ENCODE assay signal across 8 cellular contexts in the genomic region with DNA sequence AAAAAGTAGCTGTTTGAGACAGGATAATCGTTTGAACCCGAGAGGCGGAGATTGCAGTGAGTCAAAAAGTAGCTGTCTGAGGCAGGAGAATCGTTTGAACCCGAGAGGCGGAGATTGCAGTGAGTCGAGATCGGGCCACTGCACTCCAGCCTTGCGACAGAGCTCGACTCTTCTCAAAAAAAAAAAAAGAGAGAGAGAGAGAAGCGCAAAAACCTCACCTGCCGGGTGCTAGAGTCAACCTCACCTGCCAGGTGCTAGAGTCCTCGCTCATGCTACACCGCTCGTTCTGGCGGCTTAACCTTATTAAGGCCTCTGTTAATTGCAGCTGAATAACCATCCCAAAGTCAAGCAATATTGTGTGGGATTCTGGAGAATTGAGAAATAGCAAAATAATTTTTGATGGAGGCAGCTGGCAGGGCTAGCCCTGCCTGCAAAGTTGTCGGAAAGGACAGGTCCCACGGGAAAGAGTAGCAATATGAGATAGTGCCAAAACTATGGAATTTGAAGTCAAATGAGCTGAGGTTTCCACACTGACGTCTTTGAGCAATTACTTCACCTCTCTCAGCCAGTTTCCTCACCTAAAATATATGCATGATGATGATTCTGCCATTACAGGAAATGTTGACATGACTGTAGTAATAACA. TPM values are rescaled to one million over a fixed set of nuclear protein-coding genes. Genes with fewer than 3 reads are reported as not detected.
A peak's percentile ranks its signal among the peaks of the same experiment; 100 is the strongest.
DNase-seq lines count a peak whose midpoint lies in the region; ATAC-seq and TF ChIP-seq lines count a peak whose summit lies in the region.

No MANE protein-coding gene starts in this region.

- ATAC-seq in GM21737 (IDR thresholded peaks at IDR 0.05; ENCODE audit: unreplicated experiment), result no peak

- H3K9me3 Mint-ChIP-seq in IgD-negative memory B cell (no peaks in the 10 kb centered on the region), MCF 10A (ENCODE audit: unreplicated experiment) (no peaks in the 10 kb centered on the region)

- H3K36me3 ChIP-seq in BJ (ENCODE audit: control insufficient read depth, insufficient read depth, low read length), result no peaks in the 10 kb centered on the region
- no peaks in the 10 kb centered on the region for H3K36me3 ChIP-seq in muscle layer of colon (ENCODE audit: insufficient read depth, low read length)

- intact Hi-C loops in MCF 10A (cut with micrococcal nuclease), result loop anchor here (2.0 kb wide), 1 partner anchor 26 kb away; a partner anchor contains a TSS

- H3K27ac ChIP-seq in muscle layer of colon (ENCODE audit: low read depth, low read length), result peak overlapping the region; percentile 38

- H3K27ac Mint-ChIP-seq in IgD-negative memory B cell, result peak overlapping the region; percentile 61 to 94 (median 81)
- peak overlapping the region; percentile 96 for H3K27ac Mint-ChIP-seq in MCF 10A (ENCODE audit: low read depth, unreplicated experiment)

- H3K4me3 Mint-ChIP-seq in IgD-negative memory B cell, result peak overlapping the region; percentile 88 to 98 (median 93)
- peak overlapping the region; percentile 67 for H3K4me3 Mint-ChIP-seq in MCF 10A (ENCODE audit: unreplicated experiment)

- TF ChIP-seq CTCF in BJ (IDR thresholded peaks at IDR 0.05; ENCODE audit: insufficient read depth, low read depth, low read length), result no peak
- no peak for TF ChIP-seq CTCF in MCF 10A (IDR thresholded peaks at IDR 0.05; ENCODE audit: unreplicated experiment)
- no peak for TF ChIP-seq CTCF in GM13976 (IDR thresholded peaks at IDR 0.05; ENCODE audit: borderline replicate concordance, control extremely low read depth, extremely low read depth, insufficient read depth, missing control alignments)

- no peaks in the 10 kb centered on the region for H3K9me3 ChIP-seq in muscle layer of colon (ENCODE audit: low read length)

- peak overlapping the region; percentile 46 for H3K9ac ChIP-seq in muscle layer of colon (ENCODE audit: low read length)

- CTCF ChIA-PET in BJ (lab: Yijun Ruan, JAX) (interaction anchor here (1.4 to 1.6 kb wide), 2 partner anchors 10 kb away, joined by 4 to 5 read pairs; no protein-coding TSS in a partner anchor), MCF 10A (lab: Yijun Ruan, JAX) (interaction anchor here (0.9 kb wide), 1 partner anchor 783 kb away, joined by 3 read pairs; no protein-coding TSS in a partner anchor)

- in situ Hi-C loops in GM13976 (cut with MboI; ENCODE audit: low sequenced_read_pairs, unreplicated experiment), result no loop called here

- H3K4me3 ChIP-seq in BJ (ENCODE audit: low read depth, low read length) (peak overlapping the region; percentile 99), muscle layer of colon (ENCODE audit: low read depth in 1 of 2, low read length in 2 of 2) (peak overlapping the region; percentile 63 to 82)

- peaks cover 24% of the 10 kb centered on the region for H3K4me1 ChIP-seq in muscle layer of colon (ENCODE audit: insufficient read depth, low read length)

- POLR2A ChIA-PET in BJ (lab: Charles Lee), result no interaction called here
- POLR2A ChIA-PET in MCF 10A (lab: Yijun Ruan, JAX), result interaction anchor here (0.6 to 3.6 kb wide), 13 partner anchors 11 to 919 kb away, joined by 3 to 62 read pairs (median 4); a partner anchor contains a TSS

- H3K27me3 ChIP-seq in BJ (ENCODE audit: control insufficient read depth, insufficient read depth, low read length) (no peaks in the 10 kb centered on the region), muscle layer of colon (ENCODE audit: control insufficient read depth in 1 of 2, insufficient read depth in 2 of 2, low read length in 2 of 2) (no peaks in the 10 kb centered on the region)

- peaks cover 21 to 29% (median 28%) of the 10 kb centered on the region in 3 donors for H3K4me1 Mint-ChIP-seq in IgD-negative memory B cell
- peaks cover 25% of the 10 kb centered on the region for H3K4me1 Mint-ChIP-seq in MCF 10A (ENCODE audit: insufficient read depth, unreplicated experiment)

- BruUV-seq in MCF 10A (replicated peaks; lab: Mats Ljungman, UMichigan), result TSS peak; percentile 98

- H3K27me3 Mint-ChIP-seq in IgD-negative memory B cell, result no peaks in the 10 kb centered on the region
- no peaks in the 10 kb centered on the region for H3K27me3 Mint-ChIP-seq in MCF 10A (ENCODE audit: insufficient read depth, unreplicated experiment)

- DNase-seq in BJ (ENCODE audit: low read depth), result no peak
- peak; percentile 49 for DNase-seq in MCF 10A (ENCODE audit: unreplicated experiment)
- no peak for DNase-seq in NCI-H2196 (lab: John Stamatoyannopoulos, UW; ENCODE audit: unreplicated experiment)
- no peak for DNase-seq in GM13976 (ENCODE audit: low spot score)
- DNase-seq in T1000 (lab: John Stamatoyannopoulos, UW), result no peak

- H3K36me3 Mint-ChIP-seq in IgD-negative memory B cell (peaks cover 2% of the 10 kb centered on the region), MCF 10A (ENCODE audit: insufficient read depth, unreplicated experiment) (no peaks in the 10 kb centered on the region)

RNA-seq across cellular contexts. Expression of a gene that starts 0.6 kb away (rescaled TPM):
- 50.8 and 73.0 TPM in 2 replicates for polyA plus RNA-seq in BJ (2011; rRNA removed)
- 54.1 and 78.1 TPM in 2 replicates for polyA minus RNA-seq in BJ (2011; rRNA and poly(A)+ RNA removed)
- polyA plus RNA-seq in IgD-negative memory B cell, result 48.2 TPM
- total RNA-seq in MCF 10A (2022), result 83.1 and 89.4 TPM in 2 replicates

RNA-seq across cellular contexts. Expression of a gene that starts 26.0 kb away (rescaled TPM):
- polyA plus RNA-seq in BJ (2011; rRNA removed) (9.4 and 20.7 TPM in 2 replicates), IgD-negative memory B cell (93.2 TPM)
- 1.8 TPM in 2 replicates for polyA minus RNA-seq in BJ (2011; rRNA and poly(A)+ RNA removed)
- total RNA-seq in MCF 10A (2022), result 28.9 and 45.2 TPM in 2 replicates

RNA-seq across cellular contexts. Expression of a gene that starts 31.2 kb away (rescaled TPM):
- polyA plus RNA-seq in BJ (2011; rRNA removed) (2,821 and 4,962 TPM in 2 replicates), IgD-negative memory B cell (1,906 TPM)
- polyA minus RNA-seq in BJ (2011; rRNA and poly(A)+ RNA removed), result 317 and 417 TPM in 2 replicates
- 2,422 and 2,832 TPM in 2 replicates for total RNA-seq in MCF 10A (2022)
